1 cellular context compared by ENCODE assay signal in genomic region chr12:77667101-77667500, GRCh38.
TF ChIP-seq lines count a peak whose summit lies in the region.

No MANE protein-coding gene starts in this region.

TF ChIP-seq in SK-N-SH, 30 proteins besides CTCF, POLR2A, EP300 and RAD21 (continued from another document):
- TF ChIP-seq IRF3 (IDR thresholded peaks at IDR 0.05; ENCODE audit: low read depth, low read length), result no peak
